Comparison of ENCODE assay signal across 13 cellular contexts in the genomic region with DNA sequence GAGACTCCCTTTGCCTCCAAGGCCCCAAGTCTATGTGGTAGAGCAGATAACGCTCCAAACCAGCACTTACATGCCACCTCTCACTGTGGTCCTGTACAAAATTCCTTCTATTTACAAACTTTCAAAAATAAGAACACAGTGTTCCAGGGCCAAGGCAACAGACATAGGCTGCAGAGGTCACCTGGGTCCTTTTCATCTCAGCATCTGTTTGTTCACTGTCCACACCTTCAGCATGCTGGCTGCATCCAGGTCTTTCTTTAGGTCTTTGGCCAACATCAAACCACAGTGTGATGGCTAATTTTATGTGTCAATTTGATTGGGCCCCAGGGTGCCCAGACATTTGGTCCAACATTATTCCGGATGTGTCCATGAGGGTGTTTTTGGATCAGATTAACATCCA. TPM values are rescaled to one million over a fixed set of nuclear protein-coding genes. Genes with fewer than 3 reads are reported as not detected.
A peak's percentile ranks its signal among the peaks of the same experiment; 100 is the strongest.
DNase-seq lines count a peak whose midpoint lies in the region; ATAC-seq and TF ChIP-seq lines count a peak whose summit lies in the region.
"Had no signal": no experiment of that assay in that cellular context is flagged by ENCODE, and none has a peak within 500 bp of the region (broad histone marks: within the 10 kb centered on the region; RNA-seq: fewer than 3 reads in every experiment).

No MANE protein-coding gene starts in this region.

- intact Hi-C loops in PC-9 (cut with micrococcal nuclease; ENCODE audit: unreplicated experiment) (no loop called here), MCF 10A (cut with micrococcal nuclease) (no loop called here)

- H3K4ac ChIP-seq in mesendoderm (ENCODE audit: low read depth, low read length) = no peak overlapping the region

- H3K36me3 ChIP-seq in PC-9 (ENCODE audit: low read depth) (no peaks in the 10 kb centered on the region), mesendoderm (ENCODE audit: control insufficient read depth, insufficient read depth, low read length) (no peaks in the 10 kb centered on the region), stomach smooth muscle (ENCODE audit: control insufficient read depth in 2 of 2, insufficient read depth in 2 of 2, low read length in 2 of 2) (no peaks in the 10 kb centered on the region)
- H3K36me3 ChIP-seq: BE2C had no signal

- H3K4me3 Mint-ChIP-seq in chondrocyte (ENCODE audit: unreplicated experiment) = no peak overlapping the region
- no peak overlapping the region for H3K4me3 Mint-ChIP-seq in MCF 10A (ENCODE audit: unreplicated experiment)
- H3K4me3 Mint-ChIP-seq: CD4-positive, CD25-positive, alpha-beta regulatory T cell; H9 had no signal

- H2AFZ ChIP-seq in PC-9 = no peak overlapping the region

- BruUV-seq in PC-9 (replicated peaks; lab: Mats Ljungman, UMichigan) (no TSS peak), MCF 10A (replicated peaks; lab: Mats Ljungman, UMichigan) (no TSS peak)

- no peaks in the 10 kb centered on the region for H3K27me3 ChIP-seq in PC-9 (ENCODE audit: insufficient read depth, low read depth)
- H3K27me3 ChIP-seq in mesendoderm (ENCODE audit: insufficient read depth, low read length, poor library complexity) = no peaks in the 10 kb centered on the region
- no peaks in the 10 kb centered on the region for H3K27me3 ChIP-seq in stomach smooth muscle (ENCODE audit: control insufficient read depth in 1 of 2, insufficient read depth in 2 of 2, low read length in 2 of 2)
- H3K27me3 ChIP-seq: BE2C had no signal

- WGBS in mesendoderm (ENCODE audit: extremely low coverage, insufficient coverage, low lambda C conversion rate) = no CpG with 5 or more reads among the region's 2 CpGs

- H2AK5ac ChIP-seq in mesendoderm (ENCODE audit: low read length) = no peak overlapping the region

- H3K4me1 Mint-ChIP-seq in chondrocyte (ENCODE audit: low read depth) = peaks cover 59% of the 10 kb centered on the region
- H3K4me1 Mint-ChIP-seq in MCF 10A (ENCODE audit: insufficient read depth, unreplicated experiment) = peaks cover 27% of the 10 kb centered on the region
- H3K4me1 Mint-ChIP-seq: CD4-positive, CD25-positive, alpha-beta regulatory T cell had no signal

- H2BK5ac ChIP-seq in mesendoderm (ENCODE audit: low read length) = no peak overlapping the region

- H3K27me3 Mint-ChIP-seq in chondrocyte (ENCODE audit: low read depth) (no peaks in the 10 kb centered on the region), MCF 10A (ENCODE audit: insufficient read depth, unreplicated experiment) (no peaks in the 10 kb centered on the region)

- H3K9me3 Mint-ChIP-seq in chondrocyte (ENCODE audit: low read depth) (no peaks in the 10 kb centered on the region), MCF 10A (ENCODE audit: unreplicated experiment) (no peaks in the 10 kb centered on the region)
- H3K9me3 Mint-ChIP-seq: H9 had no signal

- H3K36me3 Mint-ChIP-seq in chondrocyte (ENCODE audit: low read depth) = no peaks in the 10 kb centered on the region
- peaks cover 5% of the 10 kb centered on the region for H3K36me3 Mint-ChIP-seq in MCF 10A (ENCODE audit: insufficient read depth, unreplicated experiment)
- H3K36me3 Mint-ChIP-seq: CD4-positive, CD25-positive, alpha-beta regulatory T cell had no signal

- peak overlapping the region; percentile 20 for H3K18ac ChIP-seq in mesendoderm (ENCODE audit: low read length)

- H3K4me1 ChIP-seq in PC-9 (replicated peaks; ENCODE audit: insufficient read depth) (peaks cover 29% of the 10 kb centered on the region), mesendoderm (ENCODE audit: control insufficient read depth, low read depth, low read length) (peaks cover 8% of the 10 kb centered on the region), stomach smooth muscle (ENCODE audit: control insufficient read depth, insufficient read depth, low read length) (peaks cover 30% of the 10 kb centered on the region)
- H3K4me1 ChIP-seq: BE2C, Caco-2 had no signal

- H4K20me1 ChIP-seq in PC-9 (ENCODE audit: insufficient read depth) = no peaks in the 10 kb centered on the region

- H3K79me2 ChIP-seq in PC-9 (ENCODE audit: low read depth) (no peaks in the 10 kb centered on the region), mesendoderm (ENCODE audit: control insufficient read depth, insufficient read depth, low read length) (no peaks in the 10 kb centered on the region)

- H2BK120ac ChIP-seq in mesendoderm (ENCODE audit: low read depth, low read length) = no peak overlapping the region

- H3K27ac Mint-ChIP-seq in chondrocyte (ENCODE audit: unreplicated experiment) = peak overlapping the region; percentile 60
- H3K27ac Mint-ChIP-seq in MCF 10A (ENCODE audit: low read depth, unreplicated experiment) = no peak overlapping the region
- H3K27ac Mint-ChIP-seq: CD4-positive, CD25-positive, alpha-beta regulatory T cell; H9 had no signal

- H4K8ac ChIP-seq in mesendoderm (ENCODE audit: low read depth, low read length) = no peak overlapping the region

- ATAC-seq in HG03039 (IDR thresholded peaks at IDR 0.05; ENCODE audit: unreplicated experiment) = no peak

- H3K27ac ChIP-seq in PC-9 (no peak overlapping the region), mesendoderm (ENCODE audit: low read depth, low read length) (no peak overlapping the region), stomach smooth muscle (ENCODE audit: low read length) (peak overlapping the region; percentile 24)

- no peak overlapping the region for H2BK15ac ChIP-seq in mesendoderm (replicated peaks; ENCODE audit: low read depth)

- H3K9me3 ChIP-seq in PC-9 (ENCODE audit: insufficient read depth, low read depth) (no peaks in the 10 kb centered on the region), stomach smooth muscle (ENCODE audit: control insufficient read depth in 2 of 2, low read length in 2 of 2) (no peaks in the 10 kb centered on the region)
- H3K9me3 ChIP-seq: BE2C, Caco-2 had no signal

- H3F3A ChIP-seq in PC-9 (ENCODE audit: insufficient read depth, low read depth) = peaks cover 17% of the 10 kb centered on the region; the same call in 1 of the 2 replicates

- no peaks in the 10 kb centered on the region for H3K79me1 ChIP-seq in mesendoderm (ENCODE audit: low read length)

- H4K5ac ChIP-seq in mesendoderm (ENCODE audit: low read length) = no peak overlapping the region

- H3K4me3 ChIP-seq in PC-9 = no peak overlapping the region
- no peak overlapping the region for H3K4me3 ChIP-seq in mesendoderm (ENCODE audit: low read length)
- no peak overlapping the region for H3K4me3 ChIP-seq in stomach smooth muscle (ENCODE audit: low read length in 2 of 2)

- H3K9ac ChIP-seq in mesendoderm (ENCODE audit: low read length) = no peak overlapping the region
- H3K9ac ChIP-seq in stomach smooth muscle (ENCODE audit: low read length in 2 of 2) = no peak overlapping the region

- H3K56ac ChIP-seq in mesendoderm (ENCODE audit: low read length) = no peak overlapping the region

- no peak overlapping the region for H3K23ac ChIP-seq in mesendoderm (ENCODE audit: low read length)

- no peaks in the 10 kb centered on the region for H3K9me2 ChIP-seq in PC-9 (ENCODE audit: insufficient read depth)

- POLR2A ChIA-PET in PC-9 (lab: Charles Lee; ENCODE audit: unreplicated experiment) = no interaction called here
- POLR2A ChIA-PET in MCF 10A (lab: Yijun Ruan, JAX) = no interaction called here

- H3K4me2 ChIP-seq in PC-9 (0 out of 2 replicates have a peak overlapping the region, but pooled peaks have one; percentile 7), mesendoderm (ENCODE audit: low read length) (no peak overlapping the region)

- TF ChIP-seq CTCF in PC-9 (conservative IDR thresholded peaks at IDR 0.05) = no peak
- no peak for TF ChIP-seq CTCF in chondrocyte (IDR thresholded peaks at IDR 0.05)
- no peak for TF ChIP-seq CTCF in MCF 10A (IDR thresholded peaks at IDR 0.05; ENCODE audit: unreplicated experiment)

- DNase-seq in PC-9 = no peak
- DNase-seq in chondrocyte (ENCODE audit: low spot score) = no peak
- DNase-seq in mesendoderm = no peak
- DNase-seq in MCF 10A (ENCODE audit: unreplicated experiment) = no peak
- no peak for DNase-seq in HK-2 (ENCODE audit: unreplicated experiment)
- DNase-seq: ACHN; BE2C; C1 segment of cervical spinal cord; Caco-2; CD4-positive, CD25-positive, alpha-beta regulatory T cell; H9 had no signal

- CTCF ChIA-PET in PC-9 (lab: Charles Lee) = no interaction called here
- CTCF ChIA-PET in MCF 10A (lab: Yijun Ruan, JAX) = interaction anchor here (1.4 kb wide), 1 partner anchor 109 kb away, joined by 6 read pairs; no protein-coding TSS in a partner anchor

RNA-seq across cellular contexts. Expression of a gene that starts 20.0 kb away (rescaled TPM):
- 23.9 and 29.5 TPM in 2 replicates for total RNA-seq in PC-9 (2021)
- 22.7 to 25.4 TPM (median 23.7 TPM) in 3 replicates for total RNA-seq in chondrocyte
- polyA plus RNA-seq in mesendoderm (2013, experiment 1 of 2) = 44.6 TPM
- 39.5 TPM for polyA plus RNA-seq in mesendoderm (2013, experiment 2 of 2)
- 25.8 and 32.6 TPM in 2 replicates for total RNA-seq in MCF 10A (2022)
